Comparison of ENCODE assay signal across 7 cellular contexts in the genomic region with DNA sequence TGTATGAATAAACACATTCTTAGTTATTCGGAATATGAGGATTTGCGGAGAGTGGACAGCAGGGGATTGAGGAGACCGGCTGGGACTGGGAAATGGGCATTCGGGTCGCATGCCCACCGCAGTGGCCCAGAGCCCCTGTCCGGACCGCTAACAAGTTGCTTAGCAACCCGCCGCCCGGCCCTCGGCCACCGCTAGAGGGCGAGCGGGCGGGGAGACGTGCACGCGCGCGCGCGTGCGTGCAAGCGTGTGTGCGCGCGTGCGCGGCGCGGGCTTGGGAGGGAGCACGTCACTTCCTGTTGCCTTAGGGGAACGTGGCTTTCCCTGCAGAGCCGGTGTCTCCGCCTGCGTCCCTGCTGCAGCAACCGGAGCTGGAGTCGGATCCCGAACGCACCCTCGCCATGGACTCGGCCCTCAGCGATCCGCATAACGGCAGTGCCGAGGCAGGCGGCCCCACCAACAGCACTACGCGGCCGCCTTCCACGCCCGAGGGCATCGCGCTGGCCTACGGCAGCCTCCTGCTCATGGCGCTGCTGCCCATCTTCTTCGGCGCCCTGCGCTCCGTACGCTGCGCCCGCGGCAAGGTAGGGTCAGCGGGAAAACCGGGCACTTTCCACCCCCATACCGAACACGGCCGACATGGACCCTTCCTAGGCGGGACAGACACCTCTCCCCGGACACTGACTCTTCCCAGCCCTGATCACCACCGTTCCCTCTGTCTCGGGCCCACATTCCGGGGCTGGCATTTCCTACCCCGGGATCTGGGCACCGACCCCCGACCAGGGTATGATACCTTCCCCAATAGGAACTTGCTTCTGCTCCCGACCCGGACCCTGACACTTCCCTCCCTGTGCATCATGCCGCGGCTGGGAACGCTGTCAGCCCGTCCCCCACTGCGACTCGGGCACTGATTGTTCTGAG.
DNase-seq lines count a peak whose midpoint lies in the region; ATAC-seq and TF ChIP-seq lines count a peak whose summit lies in the region.

A gene with protein sequence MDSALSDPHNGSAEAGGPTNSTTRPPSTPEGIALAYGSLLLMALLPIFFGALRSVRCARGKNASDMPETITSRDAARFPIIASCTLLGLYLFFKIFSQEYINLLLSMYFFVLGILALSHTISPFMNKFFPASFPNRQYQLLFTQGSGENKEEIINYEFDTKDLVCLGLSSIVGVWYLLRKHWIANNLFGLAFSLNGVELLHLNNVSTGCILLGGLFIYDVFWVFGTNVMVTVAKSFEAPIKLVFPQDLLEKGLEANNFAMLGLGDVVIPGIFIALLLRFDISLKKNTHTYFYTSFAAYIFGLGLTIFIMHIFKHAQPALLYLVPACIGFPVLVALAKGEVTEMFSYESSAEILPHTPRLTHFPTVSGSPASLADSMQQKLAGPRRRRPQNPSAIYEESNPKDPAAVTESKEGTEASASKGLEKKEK (plus strand): TSS at position 289 of the 918 bp plus-strand sequence. CDS start 110 bp downstream, at position 399.

- DNase-seq in NCI-H1694 treated with DMSO at 0.1 percent for 48 hours (lab: John Stamatoyannopoulos, UW) (peak; percentile 71), T-helper 22 cell (ENCODE audit: low read depth) (peak; percentile 78), astrocyte of the cerebellum (ENCODE audit: low read depth) (peak; percentile 85), hippocampal formation (lab: John Stamatoyannopoulos, UW) (peak; percentile 77 to 83), retinal pigment epithelial cell (ENCODE audit: low read depth) (peak; percentile 80)

- in situ Hi-C loops in astrocyte of the cerebellum (cut with HindIII; ENCODE audit: low sequenced_read_pairs): no loop called here

- peak; percentile 50 for ATAC-seq in GM18499 (IDR thresholded peaks at IDR 0.05; ENCODE audit: insufficient read depth, unreplicated experiment)
- peak; percentile 90 for ATAC-seq in HG02885 (IDR thresholded peaks at IDR 0.05; ENCODE audit: poor library complexity, unreplicated experiment)

- peak within 1 kb of the TSS; percentile 96 for H3K4me3 ChIP-seq in astrocyte of the cerebellum (ENCODE audit: low read depth, low read length)
- H3K4me3 ChIP-seq in retinal pigment epithelial cell (ENCODE audit: low read length): peak within 1 kb of the TSS; percentile 92

- TF ChIP-seq CTCF in astrocyte of the cerebellum (IDR thresholded peaks at IDR 0.05; ENCODE audit: low read depth, low read length, missing control alignments) (peak; percentile 95), retinal pigment epithelial cell (conservative IDR thresholded peaks at IDR 0.05; ENCODE audit: low read depth, low read length) (peak; percentile 74)

Comparison
In these comparisons a context has a peak if more than half of its experiments do, and no peak if none do; other contexts are left out.
1. Peak in every context shown above with its lines: DNase-seq, ATAC-seq and H3K4me3 ChIP-seq.